In genomic region chr1:9234223-9235122, GRCh38 we compare ENCODE assay signal across 1 cellular context.
TF ChIP-seq lines count a peak whose summit lies in the region.

Gene H6PD, plus strand, starts transcription at chr1:9234774. Its CDS starts 10,161 bp downstream, at chr1:9244935.

TF ChIP-seq in HepG2, 621 proteins besides CTCF, POLR2A, EP300 and RAD21 (continued from another document):
- TF ChIP-seq, protein P1, sequence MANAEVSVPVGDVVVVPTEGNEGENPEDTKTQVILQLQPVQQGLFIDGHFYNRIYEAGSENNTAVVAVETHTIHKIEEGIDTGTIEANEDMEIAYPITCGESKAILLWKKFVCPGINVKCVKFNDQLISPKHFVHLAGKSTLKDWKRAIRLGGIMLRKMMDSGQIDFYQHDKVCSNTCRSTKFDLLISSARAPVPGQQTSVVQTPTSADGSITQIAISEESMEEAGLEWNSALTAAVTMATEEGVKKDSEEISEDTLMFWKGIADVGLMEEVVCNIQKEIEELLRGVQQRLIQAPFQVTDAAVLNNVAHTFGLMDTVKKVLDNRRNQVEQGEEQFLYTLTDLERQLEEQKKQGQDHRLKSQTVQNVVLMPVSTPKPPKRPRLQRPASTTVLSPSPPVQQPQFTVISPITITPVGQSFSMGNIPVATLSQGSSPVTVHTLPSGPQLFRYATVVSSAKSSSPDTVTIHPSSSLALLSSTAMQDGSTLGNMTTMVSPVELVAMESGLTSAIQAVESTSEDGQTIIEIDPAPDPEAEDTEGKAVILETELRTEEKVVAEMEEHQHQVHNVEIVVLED (CRISPR knock-in tag; IDR thresholded peaks at IDR 0.05; ENCODE audit: borderline replicate concordance), result peak; percentile 70
- peak; percentile 52 for TF ChIP-seq FOSL2 (CRISPR knock-in tag; IDR thresholded peaks at IDR 0.05)
- 0 out of 2 replicates have a peak, but pooled peaks have one; percentile 66 for TF ChIP-seq ATF5 (CRISPR knock-in tag; IDR thresholded peaks at IDR 0.05; ENCODE audit: low read depth)
- TF ChIP-seq, protein P2, sequence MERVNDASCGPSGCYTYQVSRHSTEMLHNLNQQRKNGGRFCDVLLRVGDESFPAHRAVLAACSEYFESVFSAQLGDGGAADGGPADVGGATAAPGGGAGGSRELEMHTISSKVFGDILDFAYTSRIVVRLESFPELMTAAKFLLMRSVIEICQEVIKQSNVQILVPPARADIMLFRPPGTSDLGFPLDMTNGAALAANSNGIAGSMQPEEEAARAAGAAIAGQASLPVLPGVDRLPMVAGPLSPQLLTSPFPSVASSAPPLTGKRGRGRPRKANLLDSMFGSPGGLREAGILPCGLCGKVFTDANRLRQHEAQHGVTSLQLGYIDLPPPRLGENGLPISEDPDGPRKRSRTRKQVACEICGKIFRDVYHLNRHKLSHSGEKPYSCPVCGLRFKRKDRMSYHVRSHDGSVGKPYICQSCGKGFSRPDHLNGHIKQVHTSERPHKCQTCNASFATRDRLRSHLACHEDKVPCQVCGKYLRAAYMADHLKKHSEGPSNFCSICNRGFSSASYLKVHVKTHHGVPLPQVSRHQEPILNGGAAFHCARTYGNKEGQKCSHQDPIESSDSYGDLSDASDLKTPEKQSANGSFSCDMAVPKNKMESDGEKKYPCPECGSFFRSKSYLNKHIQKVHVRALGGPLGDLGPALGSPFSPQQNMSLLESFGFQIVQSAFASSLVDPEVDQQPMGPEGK (CRISPR knock-in tag; IDR thresholded peaks at IDR 0.05), result peak; percentile 80
- TF ChIP-seq TBP (CRISPR knock-in tag; IDR thresholded peaks at IDR 0.05), result no peak
- peak; percentile 86 for TF ChIP-seq SALL1 (CRISPR knock-in tag; IDR thresholded peaks at IDR 0.05)
- no peak for TF ChIP-seq MTF1 (CRISPR knock-in tag; IDR thresholded peaks at IDR 0.05)
- TF ChIP-seq ZNF251 (CRISPR knock-in tag; IDR thresholded peaks at IDR 0.05), result no peak
- TF ChIP-seq KLF6 (CRISPR knock-in tag; IDR thresholded peaks at IDR 0.05), result 0 out of 2 replicates have a peak, but pooled peaks have one; percentile 37
- no peak for TF ChIP-seq ZC3H13 (CRISPR knock-in tag; IDR thresholded peaks at IDR 0.05)
- TF ChIP-seq AKNA (CRISPR knock-in tag; IDR thresholded peaks at IDR 0.05; ENCODE audit: borderline replicate concordance), result no peak
- 0 out of 2 replicates have a peak, but pooled peaks have one; percentile 42 for TF ChIP-seq ZSCAN20 (CRISPR knock-in tag; IDR thresholded peaks at IDR 0.05; ENCODE audit: borderline replicate concordance)
- no peak for TF ChIP-seq IKZF1 (IDR thresholded peaks at IDR 0.05)
- TF ChIP-seq TEAD2 (CRISPR knock-in tag; IDR thresholded peaks at IDR 0.05), result 0 out of 2 replicates have a peak, but pooled peaks have one; percentile 55
- TF ChIP-seq ZFYVE20 (CRISPR knock-in tag; IDR thresholded peaks at IDR 0.05; ENCODE audit: borderline replicate concordance, low read depth), result peak; percentile 90; the same call in 1 of the 2 replicates
- peak; percentile 64; the same call in 1 of the 2 replicates for TF ChIP-seq NKX3-1 (CRISPR knock-in tag; IDR thresholded peaks at IDR 0.05)
- TF ChIP-seq, protein P3, sequence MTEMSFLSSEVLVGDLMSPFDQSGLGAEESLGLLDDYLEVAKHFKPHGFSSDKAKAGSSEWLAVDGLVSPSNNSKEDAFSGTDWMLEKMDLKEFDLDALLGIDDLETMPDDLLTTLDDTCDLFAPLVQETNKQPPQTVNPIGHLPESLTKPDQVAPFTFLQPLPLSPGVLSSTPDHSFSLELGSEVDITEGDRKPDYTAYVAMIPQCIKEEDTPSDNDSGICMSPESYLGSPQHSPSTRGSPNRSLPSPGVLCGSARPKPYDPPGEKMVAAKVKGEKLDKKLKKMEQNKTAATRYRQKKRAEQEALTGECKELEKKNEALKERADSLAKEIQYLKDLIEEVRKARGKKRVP (CRISPR knock-in tag; IDR thresholded peaks at IDR 0.05), result no peak
- no peak for TF ChIP-seq HOMEZ (CRISPR knock-in tag; IDR thresholded peaks at IDR 0.05; ENCODE audit: low read depth)
- 0 out of 2 replicates have a peak, but pooled peaks have one; percentile 37 for TF ChIP-seq KMT2B (CRISPR knock-in tag; IDR thresholded peaks at IDR 0.05)
- peak; percentile 77 for TF ChIP-seq GATAD2A (CRISPR knock-in tag; IDR thresholded peaks at IDR 0.05)
- no peak; the same call in 1 of the 2 replicates for TF ChIP-seq CHD2 (IDR thresholded peaks at IDR 0.05; ENCODE audit: low read depth, low read length)
- peak; percentile 48; the same call in 1 of the 2 replicates for TF ChIP-seq SP2 (CRISPR knock-in tag; IDR thresholded peaks at IDR 0.05)
- TF ChIP-seq ISX (CRISPR knock-in tag; conservative IDR thresholded peaks at IDR 0.05), result 0 out of 2 replicates have a peak, but pooled peaks have one; percentile 13
